7 cellular contexts compared by ENCODE assay signal in the genomic region with DNA sequence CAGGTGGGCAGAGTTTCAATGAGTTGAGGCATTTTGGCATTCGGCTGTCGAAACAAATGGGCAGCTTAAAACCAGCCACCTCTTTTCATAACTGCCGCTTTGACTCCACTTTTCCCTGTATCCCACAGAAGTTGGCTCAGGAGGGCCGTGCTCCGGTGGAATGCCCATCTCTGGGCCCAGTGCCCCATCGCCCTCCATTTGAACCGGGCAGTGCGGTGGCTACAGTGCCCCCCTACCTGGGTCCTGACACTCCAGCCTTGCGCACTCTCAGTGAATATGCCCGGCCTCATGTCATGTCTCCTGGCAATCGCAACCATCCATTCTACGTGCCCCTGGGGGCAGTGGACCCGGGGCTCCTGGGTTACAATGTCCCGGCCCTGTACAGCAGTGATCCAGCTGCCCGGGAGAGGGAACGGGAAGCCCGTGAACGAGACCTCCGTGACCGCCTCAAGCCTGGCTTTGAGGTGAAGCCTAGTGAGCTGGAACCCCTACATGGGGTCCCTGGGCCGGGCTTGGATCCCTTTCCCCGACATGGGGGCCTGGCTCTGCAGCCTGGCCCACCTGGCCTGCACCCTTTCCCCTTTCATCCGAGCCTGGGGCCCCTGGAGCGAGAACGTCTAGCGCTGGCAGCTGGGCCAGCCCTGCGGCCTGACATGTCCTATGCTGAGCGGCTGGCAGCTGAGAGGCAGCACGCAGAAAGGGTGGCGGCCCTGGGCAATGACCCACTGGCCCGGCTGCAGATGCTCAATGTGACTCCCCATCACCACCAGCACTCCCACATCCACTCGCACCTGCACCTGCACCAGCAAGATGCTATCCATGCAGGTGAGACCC. TPM values are rescaled to one million over a fixed set of nuclear protein-coding genes. Genes with fewer than 3 reads are reported as not detected.
DNase-seq lines count a peak whose midpoint lies in the region; ATAC-seq lines count a peak whose summit lies in the region.
"Had no signal": no experiment of that assay in that cellular context is flagged by ENCODE, and none has a peak within 500 bp of the region (broad histone marks: within the 10 kb centered on the region; RNA-seq: fewer than 3 reads in every experiment).

No MANE protein-coding gene starts in this region.

- no peaks in the 10 kb centered on the region for H3K79me2 ChIP-seq in Karpas-422 (ENCODE audit: low read length)

- DNase-seq in Karpas-422 (no peak), retina (peak; percentile 33), occipital lobe (lab: John Stamatoyannopoulos, UW) (no peak)
- no peak for DNase-seq in effector memory CD4-positive, alpha-beta T cell

- peak overlapping the region; percentile 44 for H3K4me2 ChIP-seq in Karpas-422 (ENCODE audit: low read depth, low read length, poor library complexity, severe bottlenecking)

- H3K9me2 ChIP-seq in Karpas-422 (replicated peaks; ENCODE audit: insufficient read depth, low read length), result no peaks in the 10 kb centered on the region

- peaks cover 40% of the 10 kb centered on the region for H3K4me1 ChIP-seq in Karpas-422 (ENCODE audit: low read length)
- peaks cover 23% of the 10 kb centered on the region for H3K4me1 ChIP-seq in effector memory CD4-positive, alpha-beta T cell (ENCODE audit: control insufficient read depth, insufficient read depth, low read length, poor library complexity, severe bottlenecking)

- H3K36me3 ChIP-seq in Karpas-422 (ENCODE audit: insufficient read depth, low read length), result peaks cover 9% of the 10 kb centered on the region; the same call in 1 of the 2 replicates
- peaks cover 9% of the 10 kb centered on the region for H3K36me3 ChIP-seq in effector memory CD4-positive, alpha-beta T cell (ENCODE audit: control insufficient read depth, insufficient read depth, low read length)

- H3K27me3 ChIP-seq in Karpas-422 (ENCODE audit: low read length), result no peaks in the 10 kb centered on the region
- no peaks in the 10 kb centered on the region for H3K27me3 ChIP-seq in effector memory CD4-positive, alpha-beta T cell (replicated peaks; ENCODE audit: control insufficient read depth, insufficient read depth, low read length, poor library complexity, severe bottlenecking)

- ATAC-seq in GM21737 (IDR thresholded peaks at IDR 0.05; ENCODE audit: unreplicated experiment) (no peak), HG03025 (IDR thresholded peaks at IDR 0.05; ENCODE audit: low FRiP score, unreplicated experiment) (no peak)

- H3K27ac ChIP-seq in Karpas-422 (ENCODE audit: low read length), result no peak overlapping the region
- peak overlapping the region; percentile 43 for H3K27ac ChIP-seq in effector memory CD4-positive, alpha-beta T cell (ENCODE audit: insufficient read depth, low read length, poor library complexity, severe bottlenecking)

- H3K9me3 ChIP-seq in Karpas-422 (ENCODE audit: low read length), result no peaks in the 10 kb centered on the region
- H3K9me3 ChIP-seq in effector memory CD4-positive, alpha-beta T cell (ENCODE audit: control insufficient read depth, low read length), result no peaks in the 10 kb centered on the region

- H3K4me3 ChIP-seq in Karpas-422 (ENCODE audit: low read length), result peak overlapping the region; percentile 52
- no peak overlapping the region for H3K4me3 ChIP-seq in effector memory CD4-positive, alpha-beta T cell (ENCODE audit: insufficient read depth, low read depth, low read length, poor library complexity, severe bottlenecking)

- H3K9ac ChIP-seq in Karpas-422 (ENCODE audit: low read length), result peak overlapping the region; percentile 58

- H2AFZ ChIP-seq in Karpas-422 (ENCODE audit: low read length), result no peak overlapping the region

- no peaks in the 10 kb centered on the region for H4K20me1 ChIP-seq in Karpas-422 (ENCODE audit: insufficient read depth, low read depth, low read length)

RNA-seq across cellular contexts. Expression of a gene that starts 5.0 kb away (rescaled TPM):
- total RNA-seq in Karpas-422 (2014; rRNA removed; shearing (Covaris generic); ENCODE audit: low replicate concordance), result not detected in 2 replicates
- not detected for total RNA-seq in occipital lobe
- total RNA-seq: HT-29 had no signal

RNA-seq across cellular contexts. Expression of a gene that starts 5.3 kb away (rescaled TPM):
- total RNA-seq in Karpas-422 (2014; rRNA removed; shearing (Covaris generic); ENCODE audit: low replicate concordance), result 264 and 402 TPM in 2 replicates
- total RNA-seq in occipital lobe, result 243 TPM

RNA-seq across cellular contexts. Expression of a gene that starts 10.8 kb away (rescaled TPM):
- total RNA-seq in Karpas-422 (2014; rRNA removed; shearing (Covaris generic); ENCODE audit: low replicate concordance), result 8.8 and 11.7 TPM in 2 replicates
- total RNA-seq in occipital lobe, result 9.2 TPM

RNA-seq across cellular contexts. Expression of a gene that starts 12.6 kb away (rescaled TPM):
- total RNA-seq in Karpas-422 (2014; rRNA removed; shearing (Covaris generic); ENCODE audit: low replicate concordance), result 411 and 673 TPM in 2 replicates
- 3.1 TPM for total RNA-seq in occipital lobe

RNA-seq across cellular contexts. Expression of a gene that starts 24.2 kb away (rescaled TPM):
- 40.3 and 43.1 TPM in 2 replicates for total RNA-seq in Karpas-422 (2014; rRNA removed; shearing (Covaris generic); ENCODE audit: low replicate concordance)
- total RNA-seq in occipital lobe, result 137 TPM
